8 cellular contexts compared by ENCODE assay signal in the genomic region with DNA sequence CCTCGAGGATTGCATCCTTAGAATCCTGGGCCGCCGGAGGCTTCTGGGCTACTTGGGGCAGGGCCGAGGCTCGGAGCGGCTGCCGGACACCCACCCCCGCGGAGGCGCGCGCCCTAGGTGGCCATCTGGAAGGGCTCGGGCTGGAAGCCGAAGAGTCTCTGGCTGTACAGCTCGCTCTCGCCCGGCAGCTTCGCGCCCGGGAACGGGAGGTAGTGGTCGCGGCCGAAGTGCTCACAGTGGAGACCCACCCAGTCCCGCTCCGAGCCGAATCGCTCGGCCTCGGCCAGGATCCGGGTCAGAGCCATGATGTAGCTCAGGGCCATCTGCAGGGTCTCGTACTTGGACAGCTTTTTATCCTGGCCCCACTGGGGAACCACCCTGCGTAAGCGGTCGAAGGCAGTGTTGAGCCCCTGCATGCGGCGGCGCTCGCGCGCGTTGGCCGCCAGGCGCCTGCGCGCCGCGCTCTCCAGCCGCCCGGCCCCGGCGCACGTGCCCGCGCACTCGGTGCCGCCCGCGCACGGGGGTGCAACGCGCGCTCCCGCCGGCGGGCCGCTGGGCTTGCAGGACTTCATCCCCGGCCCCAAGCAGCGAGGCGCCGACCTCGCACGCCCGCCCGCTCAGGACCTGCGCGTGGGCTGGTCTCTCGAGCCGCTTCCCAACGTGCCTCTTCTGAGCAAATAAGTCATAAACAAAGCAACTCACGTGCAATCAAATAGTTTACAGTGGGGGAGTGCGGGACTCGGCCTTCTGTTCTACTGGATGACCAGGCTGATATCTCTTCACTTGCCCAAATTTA. TPM values are rescaled to one million over a fixed set of nuclear protein-coding genes. Genes with fewer than 3 reads are reported as not detected.
DNase-seq lines count a peak whose midpoint lies in the region; ATAC-seq and TF ChIP-seq lines count a peak whose summit lies in the region.

No MANE protein-coding gene starts in this region.

- DNase-seq in DMS53 (lab: John Stamatoyannopoulos, UW) (peak; percentile 93), HPDE6-E6E7 (ENCODE audit: extremely low spot score) (peak; percentile 74), OCI-LY7 (ENCODE audit: low spot score) (peak; percentile 78), amniotic stem cell (lab: John Stamatoyannopoulos, UW) (peak; percentile 41), right atrium auricular region (ENCODE audit: low spot score) (peak; percentile 63), pons (ENCODE audit: low spot score) (peak; percentile 56)

- H3K9me3 ChIP-seq in OCI-LY7 (ENCODE audit: low read length) (no peaks in the 10 kb centered on the region), right atrium auricular region (no peaks in the 10 kb centered on the region)

- CTCF ChIA-PET in OCI-LY7 (lab: Charles Lee; ENCODE audit: unreplicated experiment) = interaction anchor here (1.2 kb wide), 1 partner anchor 58 kb away, joined by 3 read pairs; no protein-coding TSS in a partner anchor

- intact Hi-C loops in OCI-LY7 (cut with micrococcal nuclease; ENCODE audit: unreplicated experiment) = loop anchor here (5.0 kb wide), 1 partner anchor 71 kb away; no protein-coding TSS in a partner anchor

- no peaks in the 10 kb centered on the region for H3K9me2 ChIP-seq in OCI-LY7 (ENCODE audit: insufficient read depth, low read length)

- H3K4me1 ChIP-seq in OCI-LY7 (ENCODE audit: insufficient read depth, low read length, poor library complexity, severe bottlenecking) (peaks cover 14% of the 10 kb centered on the region), right atrium auricular region (peaks cover 0 to 6% of the 10 kb centered on the region in 2 donors)

- TF ChIP-seq CTCF in OCI-LY7 (conservative IDR thresholded peaks at IDR 0.05; ENCODE audit: low read length) (no peak), right atrium auricular region (IDR thresholded peaks at IDR 0.05) (peak in 1 of 2 donors; percentile 18)

- H2AFZ ChIP-seq in OCI-LY7 (ENCODE audit: low read length) = peak overlapping the region; percentile 92

- H3K36me3 ChIP-seq in OCI-LY7 (ENCODE audit: insufficient read depth, low read length) (no peaks in the 10 kb centered on the region), right atrium auricular region (no peaks in the 10 kb centered on the region)

- no peaks in the 10 kb centered on the region for H3K79me2 ChIP-seq in OCI-LY7 (ENCODE audit: insufficient read depth, low read depth, low read length)

- peak; percentile 84 for ATAC-seq in GM21367 (IDR thresholded peaks at IDR 0.05; ENCODE audit: unreplicated experiment)
- no peak for ATAC-seq in GM18870 (IDR thresholded peaks at IDR 0.05; ENCODE audit: unreplicated experiment)

- H3K4me2 ChIP-seq in OCI-LY7 (ENCODE audit: low read length) = peak overlapping the region; percentile 86

- H3K27ac ChIP-seq in OCI-LY7 (ENCODE audit: low read depth, low read length, poor library complexity, severe bottlenecking) (no peak overlapping the region), right atrium auricular region (peak overlapping the region; percentile 36 to 62)

- H3K27me3 ChIP-seq in right atrium auricular region = no peaks in the 10 kb centered on the region

- no peaks in the 10 kb centered on the region for H4K20me1 ChIP-seq in OCI-LY7 (ENCODE audit: insufficient read depth, low read length)

- POLR2A ChIA-PET in OCI-LY7 (lab: Charles Lee) = interaction anchor here (0.5 to 1.7 kb wide), 14 partner anchors 14 to 584 kb away, joined by 3 to 10 read pairs (median 3); a partner anchor contains a TSS

- H3K4me3 ChIP-seq in OCI-LY7 (ENCODE audit: low read depth, low read length, poor library complexity, severe bottlenecking) (peak overlapping the region; percentile 67), right atrium auricular region (peak overlapping the region; percentile 47 to 54)

- TSS peak; percentile 54 for BruUV-seq in OCI-LY7 (replicated peaks; lab: Mats Ljungman, UMichigan)

RNA-seq across cellular contexts. Expression of a gene that starts 0.6 kb away (rescaled TPM):
- 0.57 and 2.4 TPM in 2 replicates for total RNA-seq in OCI-LY7 (2014; rRNA removed; shearing (Covaris generic))
- 0.21 TPM in 1 of 2 replicates, not detected in the other for total RNA-seq in OCI-LY7 (2022)
- not detected for total RNA-seq in right atrium auricular region

Comparison
In these comparisons a context has a peak if more than half of its experiments do, and no peak if none do; other contexts are left out.
1. DNase-seq: peak in every context shown above with its lines; median percentile 93 in DMS53; 78 in OCI-LY7; 74 in HPDE6-E6E7; 63 in right atrium auricular region; 56 in pons; 41 in amniotic stem cell.